In genomic region chr7:22628112-22628511, GRCh38 we compare ENCODE assay signal across 18 cellular contexts.
DNase-seq lines count a peak whose midpoint lies in the region; ATAC-seq and TF ChIP-seq lines count a peak whose summit lies in the region.
"Had no signal": no experiment of that assay in that cellular context is flagged by ENCODE, and none has a peak within 500 bp of the region (broad histone marks: within the 10 kb centered on the region; RNA-seq: fewer than 3 reads in every experiment).

No MANE protein-coding gene starts in this region.

- H3K4me1 ChIP-seq in osteoblast (ENCODE audit: insufficient read depth, low read length) (peaks cover 37% of the 10 kb centered on the region), aorta (ENCODE audit: control insufficient read depth in 1 of 2, insufficient read depth in 2 of 2, low read length in 2 of 2) (no peaks in the 10 kb centered on the region)
- H3K4me1 ChIP-seq: BE2C, Caco-2 had no signal

- no peaks in the 10 kb centered on the region for H4K20me1 ChIP-seq in osteoblast (ENCODE audit: insufficient read depth, low read length)

- no peaks in the 10 kb centered on the region for H3K36me3 ChIP-seq in osteoblast (ENCODE audit: insufficient read depth, low read length)
- H3K36me3 ChIP-seq in aorta (ENCODE audit: control insufficient read depth in 1 of 2, insufficient read depth in 2 of 2, low read length in 1 of 2), result no peaks in the 10 kb centered on the region
- H3K36me3 ChIP-seq: BE2C had no signal

- ATAC-seq in aorta (ENCODE audit: low FRiP score), result no peak
- ATAC-seq: Right ventricle myocardium inferior had no signal

- H3K4me2 ChIP-seq in osteoblast (ENCODE audit: insufficient read depth, low read length), result no peak overlapping the region
- H3K4me2 ChIP-seq: KMS-11 had no signal

- no peaks in the 10 kb centered on the region for H3K79me2 ChIP-seq in osteoblast (ENCODE audit: insufficient read depth, low read length)

- no peak for TF ChIP-seq CTCF in osteoblast (IDR thresholded peaks at IDR 0.05; ENCODE audit: extremely low read depth, low read depth, low read length)

- DNase-seq in NCI-H510A treated with DMSO at 0.1 percent for 48 hours (lab: John Stamatoyannopoulos, UW) (peak; percentile 32), NCI-H510A (lab: John Stamatoyannopoulos, UW) (no peak), NCI-H1417 treated with DMSO at 0.1 percent for 48 hours (lab: John Stamatoyannopoulos, UW) (peak; percentile 11), NCI-H774 (lab: John Stamatoyannopoulos, UW) (peak; percentile 10), osteoblast (ENCODE audit: insufficient read length, low spot score, missing footprints) (no peak), hippocampal formation (lab: John Stamatoyannopoulos, UW) (no peak), aorta (no peak)
- DNase-seq: BE2C, Caco-2, DMS 273 treated with DMSO at 0.1 percent for 48 hours, GF-D8, IMR-90, NCI-H1105, NCI-H1930, NCI-H526, T1000 had no signal

- H3K9me3 ChIP-seq in osteoblast (ENCODE audit: low read depth, low read length) (no peaks in the 10 kb centered on the region), aorta (ENCODE audit: control insufficient read depth, low read length) (no peaks in the 10 kb centered on the region)
- H3K9me3 ChIP-seq: BE2C, Caco-2 had no signal

- H2AFZ ChIP-seq in osteoblast (ENCODE audit: low read length), result no peak overlapping the region

- 95 to 97% methylated on average over 1 of the region's 1 CpG for WGBS in aorta, 2 donors

- no peaks in the 10 kb centered on the region for H3K27me3 ChIP-seq in osteoblast (ENCODE audit: insufficient read depth, low read length)
- no peaks in the 10 kb centered on the region for H3K27me3 ChIP-seq in aorta (ENCODE audit: control insufficient read depth in 1 of 2, insufficient read depth in 2 of 2, low read length in 1 of 2)

- H3K27ac ChIP-seq in osteoblast (ENCODE audit: low read depth, low read length), result peak overlapping the region; percentile 64
- no peak overlapping the region for H3K27ac ChIP-seq in aorta (ENCODE audit: low read depth in 1 of 2, low read length in 2 of 2)
- H3K27ac ChIP-seq: KMS-11 had no signal

- H3K4me3 ChIP-seq in osteoblast (ENCODE audit: insufficient read depth, low read length), result no peak overlapping the region
- H3K4me3 ChIP-seq in aorta (ENCODE audit: low read length in 2 of 2), result no peak overlapping the region

- intact Hi-C loops in aorta (cut with DNase I), result no loop called here

Comparison
In these comparisons a context has a peak if more than half of its experiments do, and no peak if none do; other contexts are left out.
1. DNase-seq: peak in NCI-H510A treated with DMSO at 0.1 percent for 48 hours (single experiment), NCI-H1417 treated with DMSO at 0.1 percent for 48 hours (single experiment) and NCI-H774 (single experiment); none in NCI-H510A (single experiment), osteoblast (single experiment), hippocampal formation (0 of 2) and aorta (0 of 2).